Comparison of ENCODE assay signal across 8 cellular contexts in the genomic region with DNA sequence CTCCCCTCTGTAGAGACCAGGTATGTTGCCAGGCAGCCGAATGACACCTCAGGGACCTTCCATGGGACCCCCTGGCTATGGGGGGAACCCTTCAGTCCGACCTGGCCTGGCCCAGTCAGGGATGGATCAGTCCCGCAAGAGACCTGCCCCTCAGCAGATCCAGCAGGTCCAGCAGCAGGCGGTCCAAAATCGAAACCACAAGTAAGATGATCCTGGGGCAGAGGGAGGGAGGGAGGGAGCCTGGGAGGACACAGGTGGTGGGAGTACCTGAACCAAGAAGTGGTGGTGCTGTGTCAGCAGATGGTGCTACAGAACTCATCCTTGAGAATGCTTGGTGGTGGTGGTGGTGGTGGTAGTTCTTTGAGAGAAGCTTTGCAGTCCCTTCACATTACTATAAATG. TPM values are rescaled to one million over a fixed set of nuclear protein-coding genes. Genes with fewer than 3 reads are reported as not detected.
DNase-seq lines count a peak whose midpoint lies in the region; ATAC-seq and TF ChIP-seq lines count a peak whose summit lies in the region.

No MANE protein-coding gene starts in this region.

- no peaks in the 10 kb centered on the region for H3K9me3 ChIP-seq in RWPE2 (ENCODE audit: severe bottlenecking)
- H3K9me3 ChIP-seq in fibroblast of lung (ENCODE audit: control insufficient read depth, insufficient read depth, low read depth, low read length) = no peaks in the 10 kb centered on the region
- no peaks in the 10 kb centered on the region for H3K9me3 ChIP-seq in left lung

- H3K36me3 ChIP-seq in RWPE2 (ENCODE audit: low read depth) (peaks cover 44% of the 10 kb centered on the region), fibroblast of lung (ENCODE audit: control insufficient read depth, insufficient read depth, low read length) (peaks cover 13% of the 10 kb centered on the region), left lung (peaks cover 8 to 41% of the 10 kb centered on the region in 2 donors)

- peak overlapping the region; percentile 32 for H3K9ac ChIP-seq in fibroblast of lung (ENCODE audit: insufficient read depth, low read length)

- H4K20me1 ChIP-seq in fibroblast of lung (ENCODE audit: control insufficient read depth, extremely low read depth, insufficient read depth, low read length) = no peaks in the 10 kb centered on the region

- intact Hi-C loops in left lung (cut with DNase I) = no loop called here

- no peak overlapping the region for H2AFZ ChIP-seq in fibroblast of lung (ENCODE audit: low read length)

- ATAC-seq in RWPE2 (ENCODE audit: low read depth) (no peak), left lung (no peak), GM18517 (IDR thresholded peaks at IDR 0.05; ENCODE audit: unreplicated experiment) (no peak)

- H3K27ac ChIP-seq in RWPE2 (ENCODE audit: poor library complexity, severe bottlenecking) (peak overlapping the region; percentile 94), fibroblast of lung (ENCODE audit: insufficient read depth, low read length) (no peak overlapping the region), left lung (peak overlapping the region in 1 of 2 donors; percentile 93)

- H3K4me1 ChIP-seq in RWPE2 (ENCODE audit: insufficient read depth, poor library complexity, severe bottlenecking) (peaks cover 35% of the 10 kb centered on the region), fibroblast of lung (ENCODE audit: control insufficient read depth, extremely low read depth, insufficient read depth, low read length) (peaks cover 6% of the 10 kb centered on the region), left lung (peaks cover 0 to 22% of the 10 kb centered on the region in 2 donors)

- peak overlapping the region; percentile 90 for H3K4me2 ChIP-seq in fibroblast of lung (ENCODE audit: extremely low read depth, insufficient read depth, low read length)

- peaks cover 10% of the 10 kb centered on the region for H3K79me2 ChIP-seq in fibroblast of lung (ENCODE audit: control insufficient read depth, insufficient read depth, low read length)

- DNase-seq in GM12865 (ENCODE audit: low read depth) = no peak
- no peak for DNase-seq in RWPE2 (ENCODE audit: low spot score)
- DNase-seq in fibroblast of lung (ENCODE audit: low read depth in 2 of 2) = no peak
- no peak for DNase-seq in skeletal muscle cell (ENCODE audit: low read depth)
- DNase-seq in left lung = no peak
- no peak for DNase-seq in activated CD4-positive, alpha-beta T cell treated with anti-CD3 and anti-CD28 coated beads, Interleukin-2, amount 50 U/mL, for 48 hours
- DNase-seq in KG1 (lab: John Stamatoyannopoulos, UW) = no peak

- no peaks in the 10 kb centered on the region for H3K27me3 ChIP-seq in RWPE2 (ENCODE audit: insufficient read depth, poor library complexity, severe bottlenecking)
- H3K27me3 ChIP-seq in fibroblast of lung (ENCODE audit: control insufficient read depth, insufficient read depth, low read length) = no peaks in the 10 kb centered on the region
- peaks cover 0 to 2% of the 10 kb centered on the region in 2 donors for H3K27me3 ChIP-seq in left lung

- peak overlapping the region; percentile 89; the same call in 1 of the 2 replicates for H3K4me3 ChIP-seq in GM12865 (ENCODE audit: low read depth, low read length)
- H3K4me3 ChIP-seq in RWPE2 (ENCODE audit: severe bottlenecking) = peak overlapping the region; percentile 44
- H3K4me3 ChIP-seq in fibroblast of lung (replicated peaks in 1 of 4; ENCODE audit: control extremely low read depth in 1 of 4, insufficient read depth in 1 of 4, low read depth in 3 of 4, low read length in 4 of 4) = peak overlapping the region; percentile 52 to 94 (median 74)
- H3K4me3 ChIP-seq in skeletal muscle cell (ENCODE audit: low read depth, low read length) = peak overlapping the region; percentile 80
- peak overlapping the region in 1 of 2 donors; percentile 81 for H3K4me3 ChIP-seq in left lung

- TF ChIP-seq CTCF in GM12865 (IDR thresholded peaks at IDR 0.05; ENCODE audit: insufficient read depth, low read depth, low read length, missing control alignments) = no peak
- no peak for TF ChIP-seq CTCF in RWPE2 (IDR thresholded peaks at IDR 0.05; ENCODE audit: poor library complexity, severe bottlenecking)
- TF ChIP-seq CTCF in fibroblast of lung (conservative IDR thresholded peaks at IDR 0.05 in 1 of 2, IDR thresholded peaks at IDR 0.05 in 1 of 2; ENCODE audit: low read depth in 1 of 2, low read length in 2 of 2) = no peak
- no peak for TF ChIP-seq CTCF in left lung (IDR thresholded peaks at IDR 0.05)

RNA-seq across cellular contexts. Expression of a gene that starts 1.0 kb away (rescaled TPM):
- total RNA-seq in fibroblast of lung (22.9 and 34.3 TPM in 2 replicates), left lung (10 to 100 TPM; 33.1 to 42.0 TPM)
- polyA plus RNA-seq in fibroblast of lung = 30.5 and 45.0 TPM in 2 replicates
- 23.3 and 31.5 TPM in 2 replicates for polyA plus RNA-seq in fibroblast of lung (2012)
- 42.1 and 88.6 TPM in 2 replicates for polyA minus RNA-seq in fibroblast of lung (ENCODE audit: low replicate concordance)

RNA-seq across cellular contexts. Expression of a gene that starts 17.7 kb away (rescaled TPM):
- total RNA-seq in fibroblast of lung (under 0.01 TPM in 1 of 2 replicates, not detected in the other), left lung (1 to 10 TPM; 6.8 to 8.5 TPM)
- 0.03 TPM in 1 of 2 replicates, not detected in the other for polyA plus RNA-seq in fibroblast of lung
- 0.08 TPM in 1 of 2 replicates, not detected in the other for polyA plus RNA-seq in fibroblast of lung (2012)
- polyA minus RNA-seq in fibroblast of lung (ENCODE audit: low replicate concordance) = not detected in 2 replicates

RNA-seq across cellular contexts. Expression of a gene that starts 25.9 kb away (rescaled TPM):
- 39.0 and 55.3 TPM in 2 replicates for total RNA-seq in fibroblast of lung
- polyA plus RNA-seq in fibroblast of lung = 57.1 and 58.7 TPM in 2 replicates
- 62.5 and 68.8 TPM in 2 replicates for polyA plus RNA-seq in fibroblast of lung (2012)
- 79.2 and 91.9 TPM in 2 replicates for polyA minus RNA-seq in fibroblast of lung (ENCODE audit: low replicate concordance)
- total RNA-seq in left lung = 10 to 100 TPM; 46.8 to 77.6 TPM

RNA-seq across cellular contexts. Expression of a gene that starts 28.8 kb away (rescaled TPM):
- 1.7 and 1.8 TPM in 2 replicates for total RNA-seq in fibroblast of lung
- 2.6 and 3.9 TPM in 2 replicates for polyA plus RNA-seq in fibroblast of lung
- polyA plus RNA-seq in fibroblast of lung (2012) = 3.1 and 4.2 TPM in 2 replicates
- polyA minus RNA-seq in fibroblast of lung (ENCODE audit: low replicate concordance) = 9.8 and 11.0 TPM in 2 replicates
- total RNA-seq in left lung = 1 to 10 TPM; 2.1 to 2.9 TPM
